27 cellular contexts compared by ENCODE assay signal in genomic region chr5:171622010-171622409, GRCh38.
DNase-seq lines count a peak whose midpoint lies in the region.
"Had no signal": no experiment of that assay in that cellular context is flagged by ENCODE, and none has a peak within 500 bp of the region (broad histone marks: within the 10 kb centered on the region; RNA-seq: fewer than 3 reads in every experiment).

No MANE protein-coding gene starts in this region.

- H3K4me1 ChIP-seq in adipocyte (ENCODE audit: control insufficient read depth, insufficient read depth, low read length) = no peaks in the 10 kb centered on the region
- H3K4me1 ChIP-seq: colonic mucosa, foreskin keratinocyte, pancreas, suprapubic skin, upper lobe of right lung had no signal

- no peak overlapping the region for H3K4me3 ChIP-seq in adipocyte (ENCODE audit: low read length)
- H3K4me3 ChIP-seq: colonic mucosa, pancreas, smooth muscle cell, suprapubic skin, upper lobe of right lung had no signal

- no peak overlapping the region for H3K9ac ChIP-seq in adipocyte (ENCODE audit: low read length)

- H3K9me3 ChIP-seq in adipocyte (ENCODE audit: control insufficient read depth, low read length) = no peaks in the 10 kb centered on the region
- H3K9me3 ChIP-seq: colonic mucosa, pancreas, suprapubic skin, upper lobe of right lung had no signal

- peaks cover 54% of the 10 kb centered on the region for H3K27me3 ChIP-seq in adipocyte (replicated peaks; ENCODE audit: control insufficient read depth, insufficient read depth, low read length)
- H3K27me3 ChIP-seq: colonic mucosa, pancreas, upper lobe of right lung had no signal

- in situ Hi-C loops in G401 (cut with HindIII; ENCODE audit: low sequenced_read_pairs) = no loop called here

- H3K36me3 ChIP-seq in adipocyte (ENCODE audit: control insufficient read depth, insufficient read depth, low read length, severe bottlenecking) = no peaks in the 10 kb centered on the region
- H3K36me3 ChIP-seq: colonic mucosa, pancreas, suprapubic skin, upper lobe of right lung, WERI-Rb-1 had no signal

- peak; percentile 8 for DNase-seq in COLO668 (lab: John Stamatoyannopoulos, UW; ENCODE audit: unreplicated experiment)
- DNase-seq in G401 (ENCODE audit: low spot score) = peak; percentile 77
- peak; percentile 59 for DNase-seq in adipocyte (ENCODE audit: low read depth)
- DNase-seq in fibroblast of the conjunctiva (ENCODE audit: low read depth) = peak; percentile 21
- no peak for DNase-seq in stimulated activated CD4-positive, alpha-beta T cell treated with anti-CD3 and anti-CD28 coated beads, Interleukin-4, amount 100 ng/mL, for 4 hours
- DNase-seq in NCI-H345 (lab: John Stamatoyannopoulos, UW) = no peak
- no peak for DNase-seq in NOMO-1 treated with DMSO at 0.1 percent for 48 hours (lab: John Stamatoyannopoulos, UW; ENCODE audit: unreplicated experiment)
- DNase-seq: activated CD4-positive, alpha-beta T cell treated with anti-CD3 and anti-CD28 coated beads for 48 hours; activated CD8-positive, alpha-beta memory T cell treated with anti-CD3 and anti-CD28 coated beads for 24 hours; activated T-cell treated with anti-CD3 and anti-CD28 coated beads for 4 hours; colonic mucosa; DMS79 treated with DMSO at 0.1 percent for 48 hours; effector memory CD4-positive, alpha-beta T cell; foreskin keratinocyte; kidney glomerular epithelial cell; NCI-H1092; NCI-H187; NCI-H524; pancreas; retina; SIG-M5; stimulated activated naive CD4-positive, alpha-beta T cell treated with Interleukin-2 at 50 U/mL for 16 hours; T1000; upper lobe of right lung; WERI-Rb-1 had no signal

Comparison
In these comparisons a context has a peak if more than half of its experiments do, and no peak if none do; other contexts are left out.
1. DNase-seq: peak in COLO668 (single experiment), G401 (single experiment), adipocyte (single experiment) and fibroblast of the conjunctiva (single experiment); none in stimulated activated CD4-positive, alpha-beta T cell treated with anti-CD3 and anti-CD28 coated beads, Interleukin-4, amount 100 ng/mL, for 4 hours (0 of 2), NCI-H345 (single experiment) and NOMO-1 treated with DMSO at 0.1 percent for 48 hours (single experiment).